11 cellular contexts compared by ENCODE assay signal in genomic region chr5:33840927-33841547, GRCh38. TPM values are rescaled to one million over a fixed set of nuclear protein-coding genes. Genes with fewer than 3 reads are reported as not detected.
A peak's percentile ranks its signal among the peaks of the same experiment; 100 is the strongest.
DNase-seq lines count a peak whose midpoint lies in the region; ATAC-seq lines count a peak whose summit lies in the region.
"Had no signal": no experiment of that assay in that cellular context is flagged by ENCODE, and none has a peak within 500 bp of the region (broad histone marks: within the 10 kb centered on the region; RNA-seq: fewer than 3 reads in every experiment).

No MANE protein-coding gene starts in this region.

- DNase-seq in activated CD8-positive, alpha-beta T cell treated with anti-CD3 and anti-CD28 coated beads, Interleukin-2, amount 10 ng/mL, durations not matched to agents 7 days and 5 days: peak; percentile 56
- DNase-seq in RKO (ENCODE audit: low spot score) (no peak), NCI-H748 (lab: John Stamatoyannopoulos, UW; ENCODE audit: unreplicated experiment) (no peak), NCI-H446 treated with DMSO at 0.1 percent for 48 hours (lab: John Stamatoyannopoulos, UW) (no peak)
- DNase-seq in stimulated activated naive CD4-positive, alpha-beta T cell treated with Interleukin-2 at 50 U/mL for 16 hours (lab: John Stamatoyannopoulos, UW): no peak
- DNase-seq: NCI-H774; stimulated activated CD4-positive, alpha-beta T cell treated with anti-CD3 and anti-CD28 coated beads, Interleukin-2, amount 100 ng/mL, for 48 hours had no signal

- H3K9me3 Mint-ChIP-seq in activated CD8-positive, alpha-beta T cell treated with anti-CD3 and anti-CD28 coated beads, Interleukin-2, amount 10 ng/mL, durations not matched to agents 7 days and 5 days (ENCODE audit: insufficient read depth): peaks cover 5% of the 10 kb centered on the region

- H3K27me3 Mint-ChIP-seq in activated CD8-positive, alpha-beta T cell treated with anti-CD3 and anti-CD28 coated beads, Interleukin-2, amount 10 ng/mL, durations not matched to agents 7 days and 5 days (ENCODE audit: low read depth): peaks cover 14% of the 10 kb centered on the region
- H3K27me3 Mint-ChIP-seq: type B pancreatic cell had no signal

- peaks cover 43% of the 10 kb centered on the region for H3K4me1 Mint-ChIP-seq in activated CD8-positive, alpha-beta T cell treated with anti-CD3 and anti-CD28 coated beads, Interleukin-2, amount 10 ng/mL, durations not matched to agents 7 days and 5 days (ENCODE audit: low read depth)

- peak overlapping the region; percentile 27 for H3K4me3 Mint-ChIP-seq in activated CD8-positive, alpha-beta T cell treated with anti-CD3 and anti-CD28 coated beads, Interleukin-2, amount 10 ng/mL, durations not matched to agents 7 days and 5 days
- H3K4me3 Mint-ChIP-seq: type B pancreatic cell had no signal

- ATAC-seq in GM18511 (IDR thresholded peaks at IDR 0.05; ENCODE audit: unreplicated experiment): peak; percentile 86
- ATAC-seq in GM19468 (IDR thresholded peaks at IDR 0.05; ENCODE audit: extremely low read depth, unreplicated experiment): peak; percentile 34
- peak; percentile 72 for ATAC-seq in HG03095 (IDR thresholded peaks at IDR 0.05; ENCODE audit: unreplicated experiment)
- ATAC-seq in activated CD8-positive, alpha-beta T cell treated with anti-CD3 and anti-CD28 coated beads, Interleukin-2, amount 10 ng/mL, durations not matched to agents 7 days and 5 days: peak; percentile 88

- CTCF ChIA-PET in activated CD8-positive, alpha-beta T cell treated with anti-CD3 and anti-CD28 coated beads, Interleukin-2, amount 10 ng/mL, durations not matched to agents 7 days and 5 days (lab: Charles Lee): interaction anchor here (0.9 to 1.9 kb wide), 3 partner anchors 12 to 129 kb away, joined by 3 to 12 read pairs (median 3); no protein-coding TSS in a partner anchor

- POLR2A ChIA-PET in activated CD8-positive, alpha-beta T cell treated with anti-CD3 and anti-CD28 coated beads, Interleukin-2, amount 10 ng/mL, durations not matched to agents 7 days and 5 days (lab: Charles Lee): no interaction called here

- peak overlapping the region; percentile 73 for H3K27ac Mint-ChIP-seq in activated CD8-positive, alpha-beta T cell treated with anti-CD3 and anti-CD28 coated beads, Interleukin-2, amount 10 ng/mL, durations not matched to agents 7 days and 5 days
- H3K27ac Mint-ChIP-seq: type B pancreatic cell had no signal

- peaks cover 7% of the 10 kb centered on the region for H3K36me3 Mint-ChIP-seq in activated CD8-positive, alpha-beta T cell treated with anti-CD3 and anti-CD28 coated beads, Interleukin-2, amount 10 ng/mL, durations not matched to agents 7 days and 5 days (ENCODE audit: low read depth)

RNA-seq across cellular contexts. Expression of gene ADAMTS12, which starts 50.8 kb away (rescaled TPM):
- not detected for total RNA-seq in activated CD8-positive, alpha-beta T cell treated with anti-CD3 and anti-CD28 coated beads, Interleukin-2, amount 10 ng/mL, durations not matched to agents 7 days and 5 days

Comparison
In these comparisons a context has a peak if more than half of its experiments do, and no peak if none do; other contexts are left out.
1. ATAC-seq: peak in every context shown above with its lines; median percentile 88 in activated CD8-positive, alpha-beta T cell treated with anti-CD3 and anti-CD28 coated beads, Interleukin-2, amount 10 ng/mL, durations not matched to agents 7 days and 5 days; 86 in GM18511; 72 in HG03095; 34 in GM19468.